In genomic region chr17:49513616-49514373, GRCh38 we compare ENCODE assay signal across 20 cellular contexts. TPM values are rescaled to one million over a fixed set of nuclear protein-coding genes. Genes with fewer than 3 reads are reported as not detected.
DNase-seq lines count a peak whose midpoint lies in the region; ATAC-seq, FAIRE-seq and TF ChIP-seq lines count a peak whose summit lies in the region.
"Had no signal": no experiment of that assay in that cellular context is flagged by ENCODE, and none has a peak within 500 bp of the region (broad histone marks: within the 10 kb centered on the region; RNA-seq: fewer than 3 reads in every experiment).

No MANE protein-coding gene starts in this region.

- no peak for TF ChIP-seq CTCF in HepG2 (CRISPR knock-in tag; IDR thresholded peaks at IDR 0.05)
- no peak for TF ChIP-seq CTCF in sigmoid colon (IDR thresholded peaks at IDR 0.05)

- POLR2A ChIA-PET in HepG2 (lab: Yijun Ruan, JAX) = interaction anchor here (1.0 to 2.2 kb wide), 4 partner anchors 11 to 250 kb away, joined by 3 to 12 read pairs (median 6); partner anchors contain the start of genes FAM117A, PHB1 and SLC35B1

- BruUV-seq in HepG2 (replicated peaks; lab: Mats Ljungman, UMichigan) = no TSS peak

- peak overlapping the region; percentile 84; the same call in 1 of the 2 replicates for H3K4me2 ChIP-seq in HepG2 (ENCODE audit: low read depth, low read length)
- H3K4me2 ChIP-seq: BLaER1, SK-N-SH had no signal

- CTCF ChIA-PET in HepG2 (lab: Yijun Ruan, JAX; ENCODE audit: low intra/inter-chr PET ratio, low total read pairs) = no interaction called here

- TF ChIP-seq EP300 in HepG2 (IDR thresholded peaks at IDR 0.05; ENCODE audit: low read depth in 2 of 2, low read length in 2 of 2) = no peak
- no peak for TF ChIP-seq EP300 in HepG2 (CRISPR knock-in tag; IDR thresholded peaks at IDR 0.05; ENCODE audit: borderline replicate concordance)
- no peak for TF ChIP-seq EP300 in sigmoid colon (IDR thresholded peaks at IDR 0.05)

- H3K36me3 ChIP-seq in HepG2 (replicated peaks in 1 of 2; ENCODE audit: control insufficient read depth in 1 of 2, insufficient read depth in 2 of 2, low read length in 2 of 2) (no peaks in the 10 kb centered on the region), sigmoid colon (no peaks in the 10 kb centered on the region)
- H3K36me3 ChIP-seq: BLaER1 had no signal

- H3K4me3 ChIP-seq in HepG2 (replicated peaks in 1 of 3; ENCODE audit: insufficient read depth in 1 of 3, low read depth in 2 of 3, low read length in 3 of 3) (no peak overlapping the region), sigmoid colon (no peak overlapping the region)
- H3K4me3 ChIP-seq: BLaER1 had no signal

- DNase-seq in 8988T = peak; percentile 5
- DNase-seq in ecto neural progenitor cell (ENCODE audit: low spot score) = peak; percentile 56
- DNase-seq in HepG2 (ENCODE audit: low spot score) = no peak
- peak; percentile 73 for DNase-seq in sigmoid colon
- DNase-seq in T-helper 9 cell = no peak
- no peak for DNase-seq in NCI-H510A (lab: John Stamatoyannopoulos, UW)
- DNase-seq in kidney tubule cell (ENCODE audit: low spot score) = no peak
- no peak for DNase-seq in activated CD8-positive, alpha-beta memory T cell treated with anti-CD3 and anti-CD28 coated beads, Interleukin-2, amount 50 U/mL, for 4 hours
- DNase-seq: activated CD4-positive, alpha-beta T cell treated with anti-CD3 and anti-CD28 coated beads, Interleukin-2, amount 10 ng/mL, durations not matched to agents 24 days and 14 days; activated T-cell treated with anti-CD3 and anti-CD28 coated beads, Interleukin-2, amount 50 U/mL, for 48 hours; effector memory CD8-positive, alpha-beta T cell; NCI-H2029; nephron progenitor cell; PC-3; stimulated activated CD4-positive, alpha-beta T cell treated with anti-CD3 and anti-CD28 coated beads, Interleukin-4, amount 100 ng/mL, for 4 hours; trophoblast cell had no signal

- WGBS in HepG2 (ENCODE audit: low lambda C conversion rate) = 55% methylated on average over 20 of the region's 22 CpGs
- 84 to 86% methylated on average over 22 of the region's 22 CpGs for WGBS in sigmoid colon, 2 donors

- H2AFZ ChIP-seq in HepG2 (ENCODE audit: low read length) = no peak overlapping the region

- no peak for TF ChIP-seq RAD21 in HepG2 (CRISPR knock-in tag; IDR thresholded peaks at IDR 0.05)

- H3K9ac ChIP-seq in HepG2 (ENCODE audit: insufficient read depth, low read depth, low read length) = no peak overlapping the region
- H3K9ac ChIP-seq: BLaER1, SK-N-SH had no signal

- no peak for ATAC-seq in HepG2
- ATAC-seq: effector memory CD8-positive, alpha-beta T cell; left lobe of liver had no signal

- H3K27me3 ChIP-seq in HepG2 (ENCODE audit: control insufficient read depth in 1 of 2, insufficient read depth in 2 of 2, low read length in 2 of 2) (peaks cover 2 to 33% of the 10 kb centered on the region in 2 experiments; a peak in 4 of 5 replicates), sigmoid colon (no peaks in the 10 kb centered on the region)
- H3K27me3 ChIP-seq: BLaER1 had no signal

- H3K9me3 ChIP-seq in HepG2 (ENCODE audit: low read length) = no peaks in the 10 kb centered on the region
- H3K9me3 ChIP-seq in sigmoid colon = no peaks in the 10 kb centered on the region
- H3K9me3 ChIP-seq: BLaER1, SK-N-SH had no signal

- in situ Hi-C loops in HepG2 (cut with HindIII; ENCODE audit: extremely low pct_ligation_motif_present, low pct_unique_long_range_greater_than_20kb) = no loop called here

- H3K4me1 ChIP-seq in HepG2 (ENCODE audit: insufficient read depth, low read length) = peaks cover 47% of the 10 kb centered on the region
- H3K4me1 ChIP-seq in sigmoid colon = peaks cover 0 to 36% (median 30%) of the 10 kb centered on the region in 4 donors

- FAIRE-seq in HepG2 (lab: Jason Lieb, UNC) = no peak

- H3K27ac ChIP-seq in HepG2 (ENCODE audit: extremely low read length, insufficient read depth, low read length) = no peak overlapping the region
- peak overlapping the region; percentile 78 to 86 (median 82) for H3K27ac ChIP-seq in sigmoid colon
- H3K27ac ChIP-seq: 22Rv1 had no signal

- no peaks in the 10 kb centered on the region for H3K79me2 ChIP-seq in HepG2 (ENCODE audit: insufficient read depth, low read length)

- TF ChIP-seq POLR2A in HepG2 (IDR thresholded peaks at IDR 0.05; ENCODE audit: insufficient read depth in 1 of 2, low read depth in 2 of 2, low read length in 2 of 2) = no peak
- no peak for TF ChIP-seq POLR2A in sigmoid colon (IDR thresholded peaks at IDR 0.05)

- H4K20me1 ChIP-seq in HepG2 (ENCODE audit: insufficient read depth, low read length) = no peaks in the 10 kb centered on the region
- H4K20me1 ChIP-seq: BLaER1 had no signal

- intact Hi-C loops in HepG2 (cut with micrococcal nuclease; ENCODE audit: unreplicated experiment) (loop anchor here (2.0 kb wide), 2 partner anchors 35 to 43 kb away; no protein-coding TSS in a partner anchor), sigmoid colon (cut with DNase I) (loop anchor here (2.0 kb wide), 1 partner anchor 51 kb away; no protein-coding TSS in a partner anchor)

TF ChIP-seq in HepG2, 621 proteins besides CTCF, POLR2A, EP300 and RAD21 (continues in another document):
- 0 out of 2 replicates have a peak, but pooled peaks have one; percentile 38 for TF ChIP-seq ZNF343 (CRISPR knock-in tag; IDR thresholded peaks at IDR 0.05)
- TF ChIP-seq ZNF580 (CRISPR knock-in tag; IDR thresholded peaks at IDR 0.05; ENCODE audit: borderline replicate concordance, low read depth) = no peak
- TF ChIP-seq EZH2 (conservative IDR thresholded peaks at IDR 0.05; ENCODE audit: low read depth, low read length) = no peak; the same call in 1 of the 2 replicates
- no peak for TF ChIP-seq ZNF296 (CRISPR knock-in tag; conservative IDR thresholded peaks at IDR 0.05)
- TF ChIP-seq ZNF503 (CRISPR knock-in tag; IDR thresholded peaks at IDR 0.05) = no peak
- TF ChIP-seq GLMP (CRISPR knock-in tag; IDR thresholded peaks at IDR 0.05; ENCODE audit: borderline replicate concordance) = no peak
- TF ChIP-seq ZNF747 (CRISPR knock-in tag; IDR thresholded peaks at IDR 0.05; ENCODE audit: borderline replicate concordance) = no peak
- no peak for TF ChIP-seq ZNF773 (CRISPR knock-in tag; IDR thresholded peaks at IDR 0.05; ENCODE audit: borderline replicate concordance)
- TF ChIP-seq HOXA7 (CRISPR knock-in tag; IDR thresholded peaks at IDR 0.05) = no peak
- no peak for TF ChIP-seq ZNF775 (CRISPR knock-in tag; IDR thresholded peaks at IDR 0.05; ENCODE audit: borderline replicate concordance)

RNA-seq across cellular contexts. Expression of gene NGFR, which starts 18.7 kb away (rescaled TPM):
- total RNA-seq in HepG2 (2016; rRNA removed; fragmentation: Illumina TruSeq; extraction: Trizol) (0.41 and 1.1 TPM in 2 replicates), sigmoid colon (10 to 100 TPM in 3 of 4 donors, 1 to 10 TPM in 1; 6.9 to 15.2 (median 12.6) TPM)
- total RNA-seq in HepG2 (2016; cell fraction: cytosol; rRNA removed; fragmentation: Illumina TruSeq; extraction: Trizol; ENCODE audit: low read depth) = 0.10 TPM in 1 of 2 replicates, not detected in the other
- total RNA-seq in HepG2 (2016; cell fraction: insoluble cytoplasmic fraction; rRNA removed; fragmentation: Illumina TruSeq; extraction: Trizol) = 0.30 and 1.4 TPM in 2 replicates
- total RNA-seq in HepG2 (2016; cell fraction: membrane; rRNA removed; fragmentation: Illumina TruSeq; extraction: Trizol) = 0.21 and 0.40 TPM in 2 replicates
- 1.3 and 1.6 TPM in 2 replicates for total RNA-seq in HepG2 (2016; cell fraction: nucleus; rRNA removed; fragmentation: Illumina TruSeq; extraction: Trizol)
- polyA plus RNA-seq in HepG2 (2011; rRNA removed) (1.8 and 2.7 TPM in 2 replicates), sigmoid colon (1 to 10 TPM in 1 of 3 donors, under 1 TPM in 2; 0.46 to 6.8 (median 0.60) TPM)
- polyA plus RNA-seq in HepG2 (2011; cell fraction: cytosol; rRNA removed) = 1.9 and 2.8 TPM in 2 replicates
- polyA plus RNA-seq in HepG2 (2011; cell fraction: nucleus; rRNA removed) = 1.5 and 2.5 TPM in 2 replicates
- 0.27 and 1.0 TPM in 2 replicates for polyA plus RNA-seq in HepG2 (2012)
- polyA plus RNA-seq in HepG2 (2016; cell fraction: cytosol; fragmentation: Illumina TruSeq; extraction: Trizol; ENCODE audit: low read depth) = 0.11 and 0.15 TPM in 2 replicates
- 0.46 and 0.72 TPM in 2 replicates for polyA plus RNA-seq in HepG2 (2016; cell fraction: insoluble cytoplasmic fraction; fragmentation: Illumina TruSeq; extraction: Trizol; ENCODE audit: low read depth)
- 0.15 and 0.29 TPM in 2 replicates for polyA plus RNA-seq in HepG2 (2016; cell fraction: membrane; fragmentation: Illumina TruSeq; extraction: Trizol; ENCODE audit: low read depth)
- 4.1 and 4.2 TPM in 2 replicates for polyA plus RNA-seq in HepG2 (2016; cell fraction: nucleus; fragmentation: Illumina TruSeq; extraction: Trizol; ENCODE audit: insufficient read depth, low read depth)
- 0.07 and 4.0 TPM in 2 replicates for polyA minus RNA-seq in HepG2 (2011; rRNA and poly(A)+ RNA removed; ENCODE audit: low replicate concordance)
- polyA minus RNA-seq in HepG2 (2011; cell fraction: cytosol; rRNA and poly(A)+ RNA removed) = 1.2 and 1.3 TPM in 2 replicates
- polyA minus RNA-seq in HepG2 (2011; cell fraction: nucleus; rRNA and poly(A)+ RNA removed) = 0.39 and 0.62 TPM in 2 replicates
- total RNA-seq: activated CD4-positive, alpha-beta T cell treated with anti-CD3 and anti-CD28 coated beads, Interleukin-2, amount 10 ng/mL, durations not matched to agents 24 days and 14 days; PC-3 had no signal

Comparison
In these comparisons a context has a peak if more than half of its experiments do, and no peak if none do; other contexts are left out.
1. DNase-seq: peak in 8988T (single experiment), ecto neural progenitor cell (single experiment) and sigmoid colon (single experiment); none in HepG2 (single experiment), T-helper 9 cell (single experiment), NCI-H510A (single experiment), kidney tubule cell (single experiment) and activated CD8-positive, alpha-beta memory T cell treated with anti-CD3 and anti-CD28 coated beads, Interleukin-2, amount 50 U/mL, for 4 hours (single experiment).